In genomic region chr16:66930189-66930588, GRCh38 we compare ENCODE assay signal across 13 cellular contexts. TPM values are rescaled to one million over a fixed set of nuclear protein-coding genes. Genes with fewer than 3 reads are reported as not detected.
DNase-seq lines count a peak whose midpoint lies in the region; ATAC-seq and TF ChIP-seq lines count a peak whose summit lies in the region.
"Had no signal": no experiment of that assay in that cellular context is flagged by ENCODE, and none has a peak within 500 bp of the region (broad histone marks: within the 10 kb centered on the region; RNA-seq: fewer than 3 reads in every experiment).

No MANE protein-coding gene starts in this region.

- ATAC-seq in GM18520 (IDR thresholded peaks at IDR 0.05; ENCODE audit: unreplicated experiment): no peak
- ATAC-seq: activated CD4-positive, alpha-beta T cell treated with anti-CD3 and anti-CD28 coated beads for 36 hours; Panc1 had no signal

- H3K27ac ChIP-seq in liver (ENCODE audit: low read depth in 1 of 2, low read length in 2 of 2): peak overlapping the region; percentile 58 to 64
- H3K27ac ChIP-seq in effector memory CD4-positive, alpha-beta T cell (ENCODE audit: insufficient read depth, low read length, poor library complexity, severe bottlenecking): no peak overlapping the region

- no peak overlapping the region for H3K4me3 ChIP-seq in cardiac fibroblast (replicated peaks in 1 of 2; ENCODE audit: low read depth in 2 of 2, low read length in 2 of 2)
- no peak overlapping the region for H3K4me3 ChIP-seq in liver (ENCODE audit: low read depth in 1 of 3, low read length in 3 of 3)
- no peak overlapping the region for H3K4me3 ChIP-seq in effector memory CD4-positive, alpha-beta T cell (ENCODE audit: insufficient read depth, low read depth, low read length, poor library complexity, severe bottlenecking)

- peaks cover 67% of the 10 kb centered on the region for H3K4me1 Mint-ChIP-seq in Calu3 (ENCODE audit: low read depth, unreplicated experiment)

- H3K36me3 ChIP-seq in liver (ENCODE audit: control insufficient read depth in 4 of 4, insufficient read depth in 3 of 4, low read depth in 1 of 4, low read length in 3 of 4): no peaks in the 10 kb centered on the region
- H3K36me3 ChIP-seq in effector memory CD4-positive, alpha-beta T cell (ENCODE audit: control insufficient read depth, insufficient read depth, low read length): peaks cover 7% of the 10 kb centered on the region

- WGBS in liver: 36% methylated on average over 4 of the region's 4 CpGs

- peaks cover 12% of the 10 kb centered on the region for H3K27me3 Mint-ChIP-seq in Calu3 (ENCODE audit: unreplicated experiment)

- H3K36me3 Mint-ChIP-seq in Calu3 (ENCODE audit: insufficient read depth, unreplicated experiment): peaks cover 52% of the 10 kb centered on the region

- TF ChIP-seq RAD21 in liver (IDR thresholded peaks at IDR 0.05): peak; percentile 16 to 22

- H3K9me3 Mint-ChIP-seq in Calu3 (ENCODE audit: low read depth, unreplicated experiment): no peaks in the 10 kb centered on the region
- H3K9me3 Mint-ChIP-seq: mesothelial cell of epicardium had no signal

- DNase-seq in Calu3 (peak; percentile 84), NCI-H2196 (lab: John Stamatoyannopoulos, UW; ENCODE audit: unreplicated experiment) (peak; percentile 63), cardiac fibroblast (ENCODE audit: low read depth in 2 of 2) (peak; percentile 54 to 81), NCI-H1105 (lab: John Stamatoyannopoulos, UW) (no peak), DMS153 (lab: John Stamatoyannopoulos, UW) (no peak)
- DNase-seq in effector memory CD4-positive, alpha-beta T cell: no peak
- DNase-seq: activated CD4-positive, alpha-beta T cell treated with anti-CD3 and anti-CD28 coated beads for 36 hours; activated naive CD4-positive, alpha-beta T cell treated with Interleukin-2 at 50 U/mL for 16 hours; NCI-H1105 treated with DMSO at 0.1 percent for 48 hours had no signal

- CTCF ChIA-PET in Calu3 (lab: Charles Lee): interaction anchor here (0.5 to 0.6 kb wide), 3 partner anchors 28 to 111 kb away, joined by 4 to 5 read pairs (median 5); no protein-coding TSS in a partner anchor

- intact Hi-C loops in Calu3 (cut with micrococcal nuclease; ENCODE audit: unreplicated experiment): no loop called here

- no TSS peak for BruUV-seq in Calu3 (replicated peaks; lab: Mats Ljungman, UMichigan)

- TF ChIP-seq CTCF in Calu3 (IDR thresholded peaks at IDR 0.05; ENCODE audit: unreplicated experiment) (no peak), cardiac fibroblast (IDR thresholded peaks at IDR 0.05; ENCODE audit: low read depth, low read length) (no peak), liver (IDR thresholded peaks at IDR 0.05; ENCODE audit: low read depth, low read length, missing input control) (no peak)

- no peaks in the 10 kb centered on the region for H3K9me3 ChIP-seq in liver (ENCODE audit: control insufficient read depth in 4 of 4, low read length in 3 of 4)
- no peaks in the 10 kb centered on the region for H3K9me3 ChIP-seq in effector memory CD4-positive, alpha-beta T cell (ENCODE audit: control insufficient read depth, low read length)

- no peaks in the 10 kb centered on the region for H3K27me3 ChIP-seq in liver (ENCODE audit: control insufficient read depth in 4 of 4, insufficient read depth in 4 of 4, low read length in 3 of 4)
- H3K27me3 ChIP-seq in effector memory CD4-positive, alpha-beta T cell (replicated peaks; ENCODE audit: control insufficient read depth, insufficient read depth, low read length, poor library complexity, severe bottlenecking): peaks cover 6% of the 10 kb centered on the region

- no peak overlapping the region for H3K4me3 Mint-ChIP-seq in Calu3 (ENCODE audit: low read depth, unreplicated experiment)
- H3K4me3 Mint-ChIP-seq: activated CD4-positive, alpha-beta T cell treated with anti-CD3 and anti-CD28 coated beads for 36 hours; mesothelial cell of epicardium had no signal

- no peak overlapping the region for H3K9ac ChIP-seq in liver (ENCODE audit: low read depth in 1 of 2, low read length in 2 of 2)

- peaks cover 2 to 26% (median 20%) of the 10 kb centered on the region in 4 donors for H3K4me1 ChIP-seq in liver (ENCODE audit: control insufficient read depth in 4 of 4, insufficient read depth in 4 of 4, low read length in 3 of 4)
- peaks cover 15% of the 10 kb centered on the region for H3K4me1 ChIP-seq in effector memory CD4-positive, alpha-beta T cell (ENCODE audit: control insufficient read depth, insufficient read depth, low read length, poor library complexity, severe bottlenecking)

- peak overlapping the region; percentile 13 for H3K27ac Mint-ChIP-seq in Calu3 (ENCODE audit: unreplicated experiment)
- H3K27ac Mint-ChIP-seq: activated CD4-positive, alpha-beta T cell treated with anti-CD3 and anti-CD28 coated beads for 36 hours; mesothelial cell of epicardium had no signal

TF ChIP-seq in liver, 16 proteins besides CTCF, POLR2A, EP300 and RAD21:
- TF ChIP-seq REST (IDR thresholded peaks at IDR 0.05) (peak; percentile 51), NR2F2 (IDR thresholded peaks at IDR 0.05) (no peak), GABPA (IDR thresholded peaks at IDR 0.05 in 1 of 2, conservative IDR thresholded peaks at IDR 0.05 in 1 of 2) (peak in 1 of 2 donors; percentile 59), EGR1 (IDR thresholded peaks at IDR 0.05; ENCODE audit: low read depth in 2 of 2) (no peak), FOXA1 (IDR thresholded peaks at IDR 0.05) (no peak), TAF1 (conservative IDR thresholded peaks at IDR 0.05) (no peak), JUND (IDR thresholded peaks at IDR 0.05) (peak; percentile 39 to 68), RXRA (IDR thresholded peaks at IDR 0.05) (peak in 1 of 2 donors; percentile 82), ATF3 (IDR thresholded peaks at IDR 0.05) (no peak), HNF4G (IDR thresholded peaks at IDR 0.05) (no peak), YY1 (IDR thresholded peaks at IDR 0.05) (peak; percentile 24), FOXA2 (IDR thresholded peaks at IDR 0.05) (peak; percentile 25), ZBTB33 (IDR thresholded peaks at IDR 0.05) (no peak), HNF4A (conservative IDR thresholded peaks at IDR 0.05) (peak; percentile 59 to 77), MAX (IDR thresholded peaks at IDR 0.05) (no peak), SP1 (IDR thresholded peaks at IDR 0.05) (peak; percentile 48)

RNA-seq across cellular contexts. Expression of gene CIAO2B, which starts 4.0 kb away (rescaled TPM):
- total RNA-seq in Calu3 (2022): 121 and 126 TPM in 2 replicates
- 10 to 100 TPM; 51.1 to 52.5 TPM for total RNA-seq in liver
- polyA plus RNA-seq in liver: 100 to 1,000 TPM; 120 TPM

RNA-seq across cellular contexts. Expression of gene RRAD, which starts 4.9 kb away (rescaled TPM):
- 1.3 and 2.2 TPM in 2 replicates for total RNA-seq in Calu3 (2022)
- total RNA-seq in liver: under 1 TPM; 0.14 to 0.50 TPM
- under 1 TPM; 0.58 to 0.61 TPM for polyA plus RNA-seq in liver

RNA-seq across cellular contexts. Expression of gene CES2, which starts 5.1 kb away (rescaled TPM):
- total RNA-seq in Calu3 (2022) (58.7 and 61.1 TPM in 2 replicates), liver (100 to 1,000 TPM in 1 of 2 donors, 10 to 100 TPM in 1; 21.2 to 200 TPM)
- polyA plus RNA-seq in liver: 100 to 1,000 TPM; 173 to 190 TPM

RNA-seq across cellular contexts. Expression of gene CDH16, which starts 11.5 kb away (rescaled TPM):
- not detected in 2 replicates for total RNA-seq in Calu3 (2022)
- under 1 TPM in 1 of 2 donors, not detected in 1; 0.56 TPM for total RNA-seq in liver
- polyA plus RNA-seq in liver: not detected
- total RNA-seq: activated CD4-positive, alpha-beta T cell treated with anti-CD3 and anti-CD28 coated beads for 36 hours; mesothelial cell of epicardium had no signal

RNA-seq across cellular contexts. Expression of gene CES3, which starts 30.9 kb away (rescaled TPM):
- total RNA-seq in Calu3 (2022) (0.64 and 2.5 TPM in 2 replicates), liver (10 to 100 TPM in 1 of 2 donors, under 1 TPM in 1; 0.19 to 28.3 TPM)
- polyA plus RNA-seq in liver: 10 to 100 TPM; 12.3 to 12.7 TPM

Comparison
In these comparisons a context has a peak if more than half of its experiments do, and no peak if none do; other contexts are left out.
1. DNase-seq: peak in Calu3 (single experiment), NCI-H2196 (single experiment) and cardiac fibroblast (2 of 2); none in NCI-H1105 (single experiment), effector memory CD4-positive, alpha-beta T cell (0 of 3) and DMS153 (single experiment).